Comparison of ENCODE assay signal across 8 cellular contexts in the genomic region with DNA sequence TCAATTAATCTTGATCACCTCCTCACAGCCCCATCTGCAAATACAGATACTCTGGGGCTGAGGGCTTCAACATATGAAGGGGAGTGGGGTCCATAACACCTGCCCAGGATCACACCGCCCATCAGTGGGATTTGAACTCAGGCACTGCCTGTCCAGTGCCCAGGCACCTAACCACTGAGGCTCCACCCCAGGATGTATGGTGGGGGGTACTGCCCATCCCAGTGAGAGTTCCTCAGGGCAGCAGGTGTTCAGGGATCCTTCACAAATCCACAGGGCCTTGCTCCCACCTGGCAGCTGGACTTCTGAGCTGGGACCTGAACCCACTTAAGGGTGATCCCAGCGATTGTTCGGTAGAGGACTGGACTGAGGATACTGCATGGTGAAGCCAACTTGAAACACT. TPM values are rescaled to one million over a fixed set of nuclear protein-coding genes. Genes with fewer than 3 reads are reported as not detected.
A peak's percentile ranks its signal among the peaks of the same experiment; 100 is the strongest.
DNase-seq lines count a peak whose midpoint lies in the region; ATAC-seq, FAIRE-seq and TF ChIP-seq lines count a peak whose summit lies in the region.

No MANE protein-coding gene starts in this region.

- DNase-seq in activated CD4-positive, alpha-beta T cell treated with anti-CD3 and anti-CD28 coated beads, Interleukin-2, amount 10 ng/mL, durations not matched to agents 24 days and 14 days: no peak
- DNase-seq in activated CD4-positive, alpha-beta T cell treated with anti-CD3 and anti-CD28 coated beads for 4 hours: no peak
- DNase-seq in adrenal gland (no peak), HepG2 (ENCODE audit: low spot score) (no peak), thoracic aorta (ENCODE audit: low spot score) (no peak), dermis blood vessel endothelial cell (no peak), T-helper 1 cell (no peak)
- no peak for DNase-seq in stimulated activated CD4-positive, alpha-beta T cell treated with anti-CD3 and anti-CD28 coated beads, Interleukin-4, amount 100 ng/mL, for 4 hours

- H3K4me3 Mint-ChIP-seq in activated CD4-positive, alpha-beta T cell treated with anti-CD3 and anti-CD28 coated beads, Interleukin-2, amount 10 ng/mL, durations not matched to agents 24 days and 14 days: peak overlapping the region; percentile 39

- H3K4me3 ChIP-seq in adrenal gland: peak overlapping the region in 1 of 4 donors; percentile 84
- peak overlapping the region; percentile 24 to 62 (median 51); a peak in 5 of 6 replicates for H3K4me3 ChIP-seq in HepG2 (replicated peaks in 1 of 3; ENCODE audit: insufficient read depth in 1 of 3, low read depth in 2 of 3, low read length in 3 of 3)
- peak overlapping the region; percentile 73 for H3K4me3 ChIP-seq in thoracic aorta

- no peak for ATAC-seq in HepG2
- no peak for ATAC-seq in thoracic aorta (ENCODE audit: insufficient number of reproducible peaks, low FRiP score, low read depth)

- no peak for TF ChIP-seq RAD21 in HepG2 (CRISPR knock-in tag; IDR thresholded peaks at IDR 0.05)

- TF ChIP-seq CTCF in adrenal gland (IDR thresholded peaks at IDR 0.05) (no peak), HepG2 (CRISPR knock-in tag; IDR thresholded peaks at IDR 0.05) (no peak), thoracic aorta (IDR thresholded peaks at IDR 0.05) (no peak)

- H3K27me3 Mint-ChIP-seq in activated CD4-positive, alpha-beta T cell treated with anti-CD3 and anti-CD28 coated beads, Interleukin-2, amount 10 ng/mL, durations not matched to agents 24 days and 14 days: peaks cover 40% of the 10 kb centered on the region

- H3K27me3 ChIP-seq in adrenal gland (no peaks in the 10 kb centered on the region), HepG2 (ENCODE audit: control insufficient read depth in 1 of 2, insufficient read depth in 2 of 2, low read length in 2 of 2) (no peaks in the 10 kb centered on the region; a peak in 1 of 5 replicates), thoracic aorta (replicated peaks; ENCODE audit: insufficient read depth) (no peaks in the 10 kb centered on the region)

- TF ChIP-seq POLR2A in adrenal gland (IDR thresholded peaks at IDR 0.05) (no peak), HepG2 (IDR thresholded peaks at IDR 0.05; ENCODE audit: insufficient read depth in 1 of 2, low read depth in 2 of 2, low read length in 2 of 2) (no peak)

- POLR2A ChIA-PET in HepG2 (lab: Yijun Ruan, JAX): interaction anchor here (1.3 to 2.1 kb wide), 3 partner anchors 10 to 32 kb away, joined by 3 to 9 read pairs (median 3); a partner anchor contains a TSS

- H2AFZ ChIP-seq in HepG2 (ENCODE audit: low read length): no peak overlapping the region

- in situ Hi-C loops in HepG2 (cut with HindIII; ENCODE audit: extremely low pct_ligation_motif_present, low pct_unique_long_range_greater_than_20kb): no loop called here

- H3K9ac ChIP-seq in HepG2 (ENCODE audit: insufficient read depth, low read depth, low read length): peak overlapping the region; percentile 49; the same call in 1 of the 2 replicates

- H3K9me3 Mint-ChIP-seq in activated CD4-positive, alpha-beta T cell treated with anti-CD3 and anti-CD28 coated beads, Interleukin-2, amount 10 ng/mL, durations not matched to agents 24 days and 14 days: no peaks in the 10 kb centered on the region

- H3K4me2 ChIP-seq in HepG2 (ENCODE audit: low read depth, low read length): peak overlapping the region; percentile 70

- H3K27ac ChIP-seq in adrenal gland (peak overlapping the region in 4 of 5 donors; percentile 23 to 87 (median 82)), HepG2 (ENCODE audit: extremely low read length, insufficient read depth, low read length) (no peak overlapping the region), thoracic aorta (peak overlapping the region; percentile 89 to 93)

- H3K4me1 Mint-ChIP-seq in activated CD4-positive, alpha-beta T cell treated with anti-CD3 and anti-CD28 coated beads, Interleukin-2, amount 10 ng/mL, durations not matched to agents 24 days and 14 days: peaks cover 2% of the 10 kb centered on the region

- BruUV-seq in HepG2 (replicated peaks; lab: Mats Ljungman, UMichigan): no TSS peak

- intact Hi-C loops in activated CD4-positive, alpha-beta T cell treated with anti-CD3 and anti-CD28 coated beads, Interleukin-2, amount 10 ng/mL, durations not matched to agents 24 days and 14 days (cut with micrococcal nuclease): no loop called here
- intact Hi-C loops in adrenal gland (cut with DNase I) (no loop called here), HepG2 (cut with micrococcal nuclease; ENCODE audit: unreplicated experiment) (loop anchor here (2.0 kb wide), 1 partner anchor 33 kb away; a partner anchor contains a TSS)

- no peak overlapping the region for H3K27ac Mint-ChIP-seq in activated CD4-positive, alpha-beta T cell treated with anti-CD3 and anti-CD28 coated beads, Interleukin-2, amount 10 ng/mL, durations not matched to agents 24 days and 14 days

- 74 to 100% (median 91%) methylated on average over 1 to 3 of the region's 3 CpGs for WGBS in adrenal gland, 4 donors
- no CpG with 5 or more reads among the region's 3 CpGs for WGBS in HepG2 (ENCODE audit: low lambda C conversion rate)

- H3K9me3 ChIP-seq in adrenal gland (replicated peaks in 1 of 3) (no peaks in the 10 kb centered on the region), HepG2 (ENCODE audit: low read length) (no peaks in the 10 kb centered on the region), thoracic aorta (no peaks in the 10 kb centered on the region)

- H3K36me3 ChIP-seq in adrenal gland (replicated peaks in 1 of 2) (peaks cover 0 to 8% of the 10 kb centered on the region in 2 donors), HepG2 (replicated peaks in 1 of 2; ENCODE audit: control insufficient read depth in 1 of 2, insufficient read depth in 2 of 2, low read length in 2 of 2) (peaks cover 4 to 9% of the 10 kb centered on the region in 2 experiments; a peak in 4 of 5 replicates), thoracic aorta (peaks cover 7% of the 10 kb centered on the region)

- no peak for FAIRE-seq in HepG2 (lab: Jason Lieb, UNC)

- H3K4me1 ChIP-seq in adrenal gland (replicated peaks in 1 of 2) (peaks cover 12 to 24% of the 10 kb centered on the region in 2 donors), HepG2 (ENCODE audit: insufficient read depth, low read length) (peaks cover 16% of the 10 kb centered on the region), thoracic aorta (ENCODE audit: control insufficient read depth in 1 of 2, low read depth in 2 of 2) (peaks cover 20 to 74% of the 10 kb centered on the region in 2 donors)

- no peaks in the 10 kb centered on the region for H3K79me2 ChIP-seq in HepG2 (ENCODE audit: insufficient read depth, low read length)

- TF ChIP-seq EP300 in HepG2 (IDR thresholded peaks at IDR 0.05; ENCODE audit: low read depth in 2 of 2, low read length in 2 of 2): no peak
- no peak for TF ChIP-seq EP300 in HepG2 (CRISPR knock-in tag; IDR thresholded peaks at IDR 0.05; ENCODE audit: borderline replicate concordance)

- CTCF ChIA-PET in HepG2 (lab: Yijun Ruan, JAX; ENCODE audit: low intra/inter-chr PET ratio, low total read pairs): no interaction called here

- no peaks in the 10 kb centered on the region for H4K20me1 ChIP-seq in HepG2 (ENCODE audit: insufficient read depth, low read length)

- no peaks in the 10 kb centered on the region for H3K36me3 Mint-ChIP-seq in activated CD4-positive, alpha-beta T cell treated with anti-CD3 and anti-CD28 coated beads, Interleukin-2, amount 10 ng/mL, durations not matched to agents 24 days and 14 days (ENCODE audit: low read depth)

TF ChIP-seq in HepG2, 621 proteins besides CTCF, POLR2A, EP300 and RAD21:
- TF ChIP-seq ZBTB38 (CRISPR knock-in tag; IDR thresholded peaks at IDR 0.05) (no peak), ZFP1 (CRISPR knock-in tag; IDR thresholded peaks at IDR 0.05) (no peak), MEF2D (CRISPR knock-in tag; IDR thresholded peaks at IDR 0.05) (no peak), FOXA3 (CRISPR knock-in tag; IDR thresholded peaks at IDR 0.05) (no peak), PCBP1 (IDR thresholded peaks at IDR 0.05; ENCODE audit: borderline replicate concordance, low read depth, low read length) (no peak)
- TF ChIP-seq, protein P1, sequence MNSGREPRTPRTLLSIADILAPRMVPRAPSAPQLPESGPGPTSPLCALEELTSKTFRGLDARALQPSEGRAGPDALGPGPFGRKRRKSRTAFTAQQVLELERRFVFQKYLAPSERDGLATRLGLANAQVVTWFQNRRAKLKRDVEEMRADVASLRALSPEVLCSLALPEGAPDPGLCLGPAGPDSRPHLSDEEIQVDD (CRISPR knock-in tag; IDR thresholded peaks at IDR 0.05; ENCODE audit: borderline replicate concordance): 0 out of 2 replicates have a peak, but pooled peaks have one; percentile 35

RNA-seq across cellular contexts. Expression of a gene that starts 33.2 kb away (rescaled TPM):
- 1.4 and 1.9 TPM in 2 replicates for total RNA-seq in activated CD4-positive, alpha-beta T cell treated with anti-CD3 and anti-CD28 coated beads, Interleukin-2, amount 10 ng/mL, durations not matched to agents 24 days and 14 days
- total RNA-seq in adrenal gland (10 to 100 TPM; 11.0 to 16.9 (median 13.7) TPM), HepG2 (2016; rRNA removed; fragmentation: Illumina TruSeq; extraction: Trizol) (4.1 and 4.7 TPM in 2 replicates), thoracic aorta (10 to 100 TPM; 23.8 to 30.5 TPM), dermis blood vessel endothelial cell (11.7 and 14.6 TPM in 2 replicates)
- polyA plus RNA-seq in adrenal gland (1 to 10 TPM; 3.3 to 6.4 (median 3.9) TPM), HepG2 (2011; rRNA removed) (3.3 and 3.4 TPM in 2 replicates)
- 1.5 and 1.8 TPM in 2 replicates for total RNA-seq in HepG2 (2016; cell fraction: cytosol; rRNA removed; fragmentation: Illumina TruSeq; extraction: Trizol; ENCODE audit: low read depth)
- 3.4 and 4.3 TPM in 2 replicates for total RNA-seq in HepG2 (2016; cell fraction: insoluble cytoplasmic fraction; rRNA removed; fragmentation: Illumina TruSeq; extraction: Trizol)
- 3.9 and 5.2 TPM in 2 replicates for total RNA-seq in HepG2 (2016; cell fraction: membrane; rRNA removed; fragmentation: Illumina TruSeq; extraction: Trizol)
- total RNA-seq in HepG2 (2016; cell fraction: nucleus; rRNA removed; fragmentation: Illumina TruSeq; extraction: Trizol): 4.6 and 6.1 TPM in 2 replicates
- polyA plus RNA-seq in HepG2 (2011; cell fraction: cytosol; rRNA removed): 2.0 and 2.7 TPM in 2 replicates
- polyA plus RNA-seq in HepG2 (2011; cell fraction: nucleus; rRNA removed): 6.4 and 6.7 TPM in 2 replicates
- 2.3 and 2.4 TPM in 2 replicates for polyA plus RNA-seq in HepG2 (2012)
- polyA plus RNA-seq in HepG2 (2016; cell fraction: cytosol; fragmentation: Illumina TruSeq; extraction: Trizol; ENCODE audit: low read depth): 0.77 and 0.81 TPM in 2 replicates
- 2.8 and 4.0 TPM in 2 replicates for polyA plus RNA-seq in HepG2 (2016; cell fraction: insoluble cytoplasmic fraction; fragmentation: Illumina TruSeq; extraction: Trizol; ENCODE audit: low read depth)
- polyA plus RNA-seq in HepG2 (2016; cell fraction: membrane; fragmentation: Illumina TruSeq; extraction: Trizol; ENCODE audit: low read depth): 2.1 and 2.4 TPM in 2 replicates
- polyA plus RNA-seq in HepG2 (2016; cell fraction: nucleus; fragmentation: Illumina TruSeq; extraction: Trizol; ENCODE audit: insufficient read depth, low read depth): 7.1 and 7.4 TPM in 2 replicates
- 7.8 and 17.5 TPM in 2 replicates for polyA minus RNA-seq in HepG2 (2011; rRNA and poly(A)+ RNA removed; ENCODE audit: low replicate concordance)
- 3.5 and 6.2 TPM in 2 replicates for polyA minus RNA-seq in HepG2 (2011; cell fraction: cytosol; rRNA and poly(A)+ RNA removed)
- 5.0 and 7.6 TPM in 2 replicates for polyA minus RNA-seq in HepG2 (2011; cell fraction: nucleus; rRNA and poly(A)+ RNA removed)
